ENCODE assay signal across 3 cellular contexts in genomic region chr12:113105606-113106271, GRCh38.
TF ChIP-seq lines count a peak whose summit lies in the region.

No MANE protein-coding gene starts in this region.

TF ChIP-seq in SK-N-SH, 30 proteins besides CTCF, POLR2A, EP300 and RAD21 (continued from another document and continues in another):
- TF ChIP-seq, protein P1, sequence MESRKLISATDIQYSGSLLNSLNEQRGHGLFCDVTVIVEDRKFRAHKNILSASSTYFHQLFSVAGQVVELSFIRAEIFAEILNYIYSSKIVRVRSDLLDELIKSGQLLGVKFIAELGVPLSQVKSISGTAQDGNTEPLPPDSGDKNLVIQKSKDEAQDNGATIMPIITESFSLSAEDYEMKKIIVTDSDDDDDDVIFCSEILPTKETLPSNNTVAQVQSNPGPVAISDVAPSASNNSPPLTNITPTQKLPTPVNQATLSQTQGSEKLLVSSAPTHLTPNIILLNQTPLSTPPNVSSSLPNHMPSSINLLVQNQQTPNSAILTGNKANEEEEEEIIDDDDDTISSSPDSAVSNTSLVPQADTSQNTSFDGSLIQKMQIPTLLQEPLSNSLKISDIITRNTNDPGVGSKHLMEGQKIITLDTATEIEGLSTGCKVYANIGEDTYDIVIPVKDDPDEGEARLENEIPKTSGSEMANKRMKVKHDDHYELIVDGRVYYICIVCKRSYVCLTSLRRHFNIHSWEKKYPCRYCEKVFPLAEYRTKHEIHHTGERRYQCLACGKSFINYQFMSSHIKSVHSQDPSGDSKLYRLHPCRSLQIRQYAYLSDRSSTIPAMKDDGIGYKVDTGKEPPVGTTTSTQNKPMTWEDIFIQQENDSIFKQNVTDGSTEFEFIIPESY (IDR thresholded peaks at IDR 0.05; ENCODE audit: borderline replicate concordance, low read depth), result no peak
- TF ChIP-seq TAF1 (IDR thresholded peaks at IDR 0.05; ENCODE audit: borderline replicate concordance, low read depth, low read length), result no peak
- TF ChIP-seq RXRA (IDR thresholded peaks at IDR 0.05; ENCODE audit: borderline replicate concordance, low read depth), result no peak
- TF ChIP-seq FOSL2 (IDR thresholded peaks at IDR 0.05; ENCODE audit: borderline replicate concordance, low read depth), result no peak
- no peak for TF ChIP-seq NRF1 (IDR thresholded peaks at IDR 0.05; ENCODE audit: low read depth, low read length)
- no peak for TF ChIP-seq PBX3 (IDR thresholded peaks at IDR 0.05)
- no peak for TF ChIP-seq POLR2AphosphoS5 (IDR thresholded peaks at IDR 0.05; ENCODE audit: low read depth, low read length)
- TF ChIP-seq NFIC (IDR thresholded peaks at IDR 0.05; ENCODE audit: borderline replicate concordance), result no peak
- TF ChIP-seq MXI1 (IDR thresholded peaks at IDR 0.05; ENCODE audit: low read depth, low read length), result no peak
- no peak for TF ChIP-seq YY1 (IDR thresholded peaks at IDR 0.05; ENCODE audit: low read depth)
- TF ChIP-seq, protein P2, sequence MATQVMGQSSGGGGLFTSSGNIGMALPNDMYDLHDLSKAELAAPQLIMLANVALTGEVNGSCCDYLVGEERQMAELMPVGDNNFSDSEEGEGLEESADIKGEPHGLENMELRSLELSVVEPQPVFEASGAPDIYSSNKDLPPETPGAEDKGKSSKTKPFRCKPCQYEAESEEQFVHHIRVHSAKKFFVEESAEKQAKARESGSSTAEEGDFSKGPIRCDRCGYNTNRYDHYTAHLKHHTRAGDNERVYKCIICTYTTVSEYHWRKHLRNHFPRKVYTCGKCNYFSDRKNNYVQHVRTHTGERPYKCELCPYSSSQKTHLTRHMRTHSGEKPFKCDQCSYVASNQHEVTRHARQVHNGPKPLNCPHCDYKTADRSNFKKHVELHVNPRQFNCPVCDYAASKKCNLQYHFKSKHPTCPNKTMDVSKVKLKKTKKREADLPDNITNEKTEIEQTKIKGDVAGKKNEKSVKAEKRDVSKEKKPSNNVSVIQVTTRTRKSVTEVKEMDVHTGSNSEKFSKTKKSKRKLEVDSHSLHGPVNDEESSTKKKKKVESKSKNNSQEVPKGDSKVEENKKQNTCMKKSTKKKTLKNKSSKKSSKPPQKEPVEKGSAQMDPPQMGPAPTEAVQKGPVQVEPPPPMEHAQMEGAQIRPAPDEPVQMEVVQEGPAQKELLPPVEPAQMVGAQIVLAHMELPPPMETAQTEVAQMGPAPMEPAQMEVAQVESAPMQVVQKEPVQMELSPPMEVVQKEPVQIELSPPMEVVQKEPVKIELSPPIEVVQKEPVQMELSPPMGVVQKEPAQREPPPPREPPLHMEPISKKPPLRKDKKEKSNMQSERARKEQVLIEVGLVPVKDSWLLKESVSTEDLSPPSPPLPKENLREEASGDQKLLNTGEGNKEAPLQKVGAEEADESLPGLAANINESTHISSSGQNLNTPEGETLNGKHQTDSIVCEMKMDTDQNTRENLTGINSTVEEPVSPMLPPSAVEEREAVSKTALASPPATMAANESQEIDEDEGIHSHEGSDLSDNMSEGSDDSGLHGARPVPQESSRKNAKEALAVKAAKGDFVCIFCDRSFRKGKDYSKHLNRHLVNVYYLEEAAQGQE (IDR thresholded peaks at IDR 0.05; ENCODE audit: low read depth, low read length), result no peak
- TF ChIP-seq MAX (IDR thresholded peaks at IDR 0.05; ENCODE audit: low read depth), result no peak
- TF ChIP-seq JUND (IDR thresholded peaks at IDR 0.05), result no peak

TF ChIP-seq in SK-N-SH treated with all-trans-retinoic acid at 6 μM for 48 hours, 23 proteins besides CTCF, POLR2A, EP300 and RAD21 (continued from another document):
- TF ChIP-seq TSHZ2 (CRISPR knock-in tag; IDR thresholded peaks at IDR 0.05), result no peak
- no peak for TF ChIP-seq SNAI2 (CRISPR knock-in tag; IDR thresholded peaks at IDR 0.05)
- no peak for TF ChIP-seq ZNF8 (CRISPR knock-in tag; IDR thresholded peaks at IDR 0.05)
- no peak for TF ChIP-seq BACH2 (CRISPR knock-in tag; IDR thresholded peaks at IDR 0.05; ENCODE audit: borderline replicate concordance)
- TF ChIP-seq OSR1 (CRISPR knock-in tag; IDR thresholded peaks at IDR 0.05), result no peak

TF ChIP-seq in WTC11, 78 proteins besides CTCF, POLR2A, EP300 and RAD21 (continued from another document):
- TF ChIP-seq SMAD3 (CRISPR knock-in tag; IDR thresholded peaks at IDR 0.05; ENCODE audit: borderline replicate concordance) (no peak), EMX1 (CRISPR knock-in tag; IDR thresholded peaks at IDR 0.05) (no peak), CREB1 (CRISPR knock-in tag; IDR thresholded peaks at IDR 0.05) (no peak)
